In genomic region chr1:1471389-1472045, GRCh38 we compare ENCODE assay signal across 8 cellular contexts. TPM values are rescaled to one million over a fixed set of nuclear protein-coding genes. Genes with fewer than 3 reads are reported as not detected.
DNase-seq lines count a peak whose midpoint lies in the region; ATAC-seq and TF ChIP-seq lines count a peak whose summit lies in the region.

Gene ATAD3B (plus strand): TSS chr1:1471765. CDS start chr1:1471885, 120 bp downstream.

- peak within 1 kb of the TSS; percentile 84 for H3K4me3 Mint-ChIP-seq in activated naive CD4-positive, alpha-beta T cell treated with anti-CD3 and anti-CD28 coated beads, Interleukin-2, amount 10 ng/mL, durations not matched to agents 7 days and 5 days

- H3K9me3 Mint-ChIP-seq in activated naive CD4-positive, alpha-beta T cell treated with anti-CD3 and anti-CD28 coated beads, Interleukin-2, amount 10 ng/mL, durations not matched to agents 7 days and 5 days = no peaks in the 10 kb centered on the region

- CTCF ChIA-PET in activated naive CD4-positive, alpha-beta T cell treated with anti-CD3 and anti-CD28 coated beads, Interleukin-2, amount 10 ng/mL, durations not matched to agents 7 days and 5 days (lab: Charles Lee) = no interaction called here

- TF ChIP-seq CTCF in HFF-Myc (IDR thresholded peaks at IDR 0.05; ENCODE audit: low read depth, low read length, missing control alignments) (no peak), gastroesophageal sphincter (IDR thresholded peaks at IDR 0.05) (no peak), neutrophil (IDR thresholded peaks at IDR 0.05) (peak; percentile 12)

- H3K4me1 ChIP-seq in gastroesophageal sphincter (peaks cover 0 to 30% (median 17%) of the 10 kb centered on the region in 3 donors), neutrophil (ENCODE audit: control insufficient read depth in 1 of 2, insufficient read depth in 1 of 2, low read depth in 1 of 2, low read length in 1 of 2) (peaks cover 12% of the 10 kb centered on the region in 2 experiments)

- WGBS in gastroesophageal sphincter (ENCODE audit: low coverage in 1 of 2), 2 donors = 0 to 17% methylated on average over 1 to 10 of the region's 87 CpGs

- H3K27ac Mint-ChIP-seq in activated naive CD4-positive, alpha-beta T cell treated with anti-CD3 and anti-CD28 coated beads, Interleukin-2, amount 10 ng/mL, durations not matched to agents 7 days and 5 days = peak within 1 kb of the TSS; percentile 86

- H3K9me3 ChIP-seq in SK-N-MC (ENCODE audit: low read depth, low read length) = no peaks in the 10 kb centered on the region
- no peaks in the 10 kb centered on the region for H3K9me3 ChIP-seq in gastroesophageal sphincter
- no peaks in the 10 kb centered on the region for H3K9me3 ChIP-seq in neutrophil

- no peaks in the 10 kb centered on the region for H3K36me3 Mint-ChIP-seq in activated naive CD4-positive, alpha-beta T cell treated with anti-CD3 and anti-CD28 coated beads, Interleukin-2, amount 10 ng/mL, durations not matched to agents 7 days and 5 days

- peak within 1 kb of the TSS; percentile 82 for H3K27ac ChIP-seq in SK-N-MC
- peak within 1 kb of the TSS; percentile 63 to 91 (median 90) for H3K27ac ChIP-seq in gastroesophageal sphincter
- peak within 1 kb of the TSS; percentile 65 for H3K27ac ChIP-seq in neutrophil
- peak within 1 kb of the TSS; percentile 44 for H3K27ac ChIP-seq in substantia nigra (ENCODE audit: low read depth, low read length, poor library complexity, severe bottlenecking)

- H3K27me3 Mint-ChIP-seq in activated naive CD4-positive, alpha-beta T cell treated with anti-CD3 and anti-CD28 coated beads, Interleukin-2, amount 10 ng/mL, durations not matched to agents 7 days and 5 days = no peaks in the 10 kb centered on the region

- H3K4me3 ChIP-seq in HFF-Myc (replicated peaks; ENCODE audit: low read depth, low read length) = peak within 1 kb of the TSS; percentile 77
- H3K4me3 ChIP-seq in SK-N-MC = peak within 1 kb of the TSS; percentile 98
- peak within 1 kb of the TSS; percentile 67 to 79 for H3K4me3 ChIP-seq in gastroesophageal sphincter
- peak within 1 kb of the TSS; percentile 76 for H3K4me3 ChIP-seq in neutrophil (ENCODE audit: low read depth in 1 of 2, low read length in 1 of 2)

- peaks cover 27% of the 10 kb centered on the region for H3K4me1 Mint-ChIP-seq in activated naive CD4-positive, alpha-beta T cell treated with anti-CD3 and anti-CD28 coated beads, Interleukin-2, amount 10 ng/mL, durations not matched to agents 7 days and 5 days

- no peak for TF ChIP-seq EP300 in gastroesophageal sphincter (IDR thresholded peaks at IDR 0.05)

- H3K27me3 ChIP-seq in gastroesophageal sphincter (no peaks in the 10 kb centered on the region), neutrophil (no peaks in the 10 kb centered on the region)

- TF ChIP-seq POLR2A in gastroesophageal sphincter (IDR thresholded peaks at IDR 0.05) = peak; percentile 40 to 47

- DNase-seq in GM04503 (ENCODE audit: low read depth) = peak; percentile 57
- peak; percentile 66 for DNase-seq in HFF-Myc (ENCODE audit: extremely low read depth, low read depth)
- peak; percentile 96 for DNase-seq in NAMALWA (ENCODE audit: low spot score)
- DNase-seq in SK-N-MC (ENCODE audit: low read depth, low spot score) = peak; percentile 59
- peak; percentile 97 for DNase-seq in activated naive CD4-positive, alpha-beta T cell treated with anti-CD3 and anti-CD28 coated beads, Interleukin-2, amount 10 ng/mL, durations not matched to agents 7 days and 5 days
- peak; percentile 52 to 98 (median 90) for DNase-seq in substantia nigra (lab: John Stamatoyannopoulos, UW)

- ATAC-seq in gastroesophageal sphincter = peak; percentile 99

- H3K9ac ChIP-seq in SK-N-MC (ENCODE audit: insufficient read length) = peak within 1 kb of the TSS; percentile 95

- H3K36me3 ChIP-seq in SK-N-MC (ENCODE audit: insufficient read depth, low read length) (no peaks in the 10 kb centered on the region), gastroesophageal sphincter (no peaks in the 10 kb centered on the region), neutrophil (no peaks in the 10 kb centered on the region)

RNA-seq across cellular contexts. Expression of gene ATAD3B, which starts in this region (rescaled TPM):
- total RNA-seq in gastroesophageal sphincter = 10 to 100 TPM in 2 of 4 donors, 1 to 10 TPM in 2; 4.1 to 17.9 (median 12.1) TPM

Comparison
In these comparisons a context has a peak if more than half of its experiments do, and no peak if none do; other contexts are left out.
1. Peak in every context shown above with its lines: DNase-seq, ATAC-seq, H3K4me3 ChIP-seq and H3K27ac ChIP-seq.